10 cellular contexts compared by ENCODE assay signal in genomic region chr10:117542706-117543244, GRCh38. TPM values are rescaled to one million over a fixed set of nuclear protein-coding genes. Genes with fewer than 3 reads are reported as not detected.
DNase-seq lines count a peak whose midpoint lies in the region; ATAC-seq and TF ChIP-seq lines count a peak whose summit lies in the region.
"Had no signal": no experiment of that assay in that cellular context is flagged by ENCODE, and none has a peak within 500 bp of the region (broad histone marks: within the 10 kb centered on the region; RNA-seq: fewer than 3 reads in every experiment).

EMX2 (plus strand) TSS chr10:117542746; CDS start chr10:117543268, 522 bp downstream.

- TF ChIP-seq POLR2A in IMR-90 (IDR thresholded peaks at IDR 0.05; ENCODE audit: low read depth, low read length) (no peak), ovary (IDR thresholded peaks at IDR 0.05) (no peak)

- peaks cover 34% of the 10 kb centered on the region for H3K27me3 ChIP-seq in BJ (ENCODE audit: control insufficient read depth, insufficient read depth, low read length)
- peaks cover 93% of the 10 kb centered on the region for H3K27me3 ChIP-seq in IMR-90 (ENCODE audit: control insufficient read depth, insufficient read depth, low read length)
- peaks cover 0 to 56% of the 10 kb centered on the region in 2 donors for H3K27me3 ChIP-seq in esophagus (ENCODE audit: control insufficient read depth in 1 of 2, insufficient read depth in 2 of 2, low read length in 2 of 2)
- H3K27me3 ChIP-seq in ovary = no peaks in the 10 kb centered on the region

- H4K20me1 ChIP-seq in IMR-90 (ENCODE audit: insufficient read depth, low read length) = no peaks in the 10 kb centered on the region

- no peaks in the 10 kb centered on the region for H3K9me1 ChIP-seq in IMR-90 (ENCODE audit: insufficient read depth, low read length)

- no peak within 1 kb of the TSS for H4K5ac ChIP-seq in IMR-90 (ENCODE audit: low read depth, low read length)

- H3K4me3 ChIP-seq in BJ (ENCODE audit: low read depth, low read length) = peak within 1 kb of the TSS; percentile 54
- H3K4me3 ChIP-seq in IMR-90 (ENCODE audit: insufficient read depth, low read depth, low read length) = no peak within 1 kb of the TSS
- H3K4me3 ChIP-seq in esophagus (ENCODE audit: low read depth in 1 of 2, low read length in 2 of 2) = peak within 1 kb of the TSS; percentile 31 to 37
- peak within 1 kb of the TSS; percentile 84 for H3K4me3 ChIP-seq in ovary

- no peak within 1 kb of the TSS for H3K9ac ChIP-seq in IMR-90 (ENCODE audit: low read depth, low read length)

- H3K27ac ChIP-seq in IMR-90 (ENCODE audit: insufficient read depth, low read length) (no peak within 1 kb of the TSS), esophagus (ENCODE audit: low read depth in 2 of 2, low read length in 1 of 2) (no peak within 1 kb of the TSS), ovary (peak within 1 kb of the TSS; percentile 93 to 95)

- no peak within 1 kb of the TSS for H2BK5ac ChIP-seq in IMR-90 (ENCODE audit: low read depth, low read length, poor library complexity, severe bottlenecking)

- BruUV-seq in IMR-90 (replicated peaks; lab: Mats Ljungman, UMichigan) = no TSS peak

- H3K79me1 ChIP-seq in IMR-90 (ENCODE audit: low read depth in 1 of 2, low read length in 2 of 2) = no peaks in the 10 kb centered on the region

- TF ChIP-seq EP300 in ovary (IDR thresholded peaks at IDR 0.05) = peak; percentile 60

- H3K36me3 ChIP-seq in BJ (ENCODE audit: control insufficient read depth, insufficient read depth, low read length) = no peaks in the 10 kb centered on the region
- H3K36me3 ChIP-seq in IMR-90 (ENCODE audit: control insufficient read depth, insufficient read depth, low read length) = no peaks in the 10 kb centered on the region
- H3K36me3 ChIP-seq in esophagus (ENCODE audit: control insufficient read depth in 2 of 2, insufficient read depth in 2 of 2, low read length in 1 of 2) = no peaks in the 10 kb centered on the region
- no peaks in the 10 kb centered on the region for H3K36me3 ChIP-seq in ovary

- no peak within 1 kb of the TSS for H2AK9ac ChIP-seq in IMR-90 (replicated peaks; ENCODE audit: low read depth, low read length, poor library complexity)

- no peak within 1 kb of the TSS for H3K14ac ChIP-seq in IMR-90 (replicated peaks; ENCODE audit: low read depth, low read length)

- CTCF ChIA-PET in BJ (lab: Yijun Ruan, JAX) (interaction anchor here (0.6 to 0.8 kb wide), 2 partner anchors 22 to 119 kb away, joined by 3 to 4 read pairs; no protein-coding TSS in a partner anchor), IMR-90 (lab: Yijun Ruan, JAX) (no interaction called here)

- H4K91ac ChIP-seq in IMR-90 (ENCODE audit: insufficient read depth, low read depth, low read length) = no peak within 1 kb of the TSS

- POLR2A ChIA-PET in BJ (lab: Charles Lee) (no interaction called here), IMR-90 (lab: Charles Lee; ENCODE audit: unreplicated experiment) (no interaction called here)

- TF ChIP-seq RAD21 in IMR-90 (IDR thresholded peaks at IDR 0.05; ENCODE audit: low read length) = no peak

- H2AFZ ChIP-seq in IMR-90 (replicated peaks; ENCODE audit: low read length, poor library complexity) = peak within 1 kb of the TSS; percentile 70

- H3K23ac ChIP-seq in IMR-90 (ENCODE audit: low read depth, low read length) = no peak within 1 kb of the TSS

- no peak within 1 kb of the TSS for H3K4ac ChIP-seq in IMR-90 (ENCODE audit: low read depth, low read length)

- no peak within 1 kb of the TSS for H2BK120ac ChIP-seq in IMR-90 (ENCODE audit: low read depth, low read length)

- H2BK20ac ChIP-seq in IMR-90 (ENCODE audit: low read depth, low read length) = no peak within 1 kb of the TSS

- TF ChIP-seq CTCF in BJ (IDR thresholded peaks at IDR 0.05; ENCODE audit: insufficient read depth, low read depth, low read length) = no peak
- TF ChIP-seq CTCF in IMR-90 (conservative IDR thresholded peaks at IDR 0.05; ENCODE audit: low read depth, low read length) = no peak
- no peak for TF ChIP-seq CTCF in ovary (IDR thresholded peaks at IDR 0.05)

- in situ Hi-C loops in IMR-90 (cut with MboI; ENCODE audit: low sequenced_read_pairs) = loop anchor here (5.0 kb wide), 1 partner anchor 700 kb away; no protein-coding TSS in a partner anchor

- H3K9me3 ChIP-seq in IMR-90 (ENCODE audit: control insufficient read depth, insufficient read depth, low read length) (peaks cover 5% of the 10 kb centered on the region; the same call in 1 of the 2 replicates), esophagus (ENCODE audit: control insufficient read depth in 2 of 2, insufficient read depth in 1 of 2, low read depth in 1 of 2, low read length in 1 of 2) (peaks cover 0 to 2% of the 10 kb centered on the region in 2 donors), ovary (no peaks in the 10 kb centered on the region)

- H3K56ac ChIP-seq in IMR-90 (ENCODE audit: extremely low read depth, insufficient read depth, low read length) = no peak within 1 kb of the TSS

- no peak within 1 kb of the TSS for H4K8ac ChIP-seq in IMR-90 (ENCODE audit: low read depth in 2 of 2, low read length in 2 of 2)

- DNase-seq in BJ (ENCODE audit: low read depth) (no peak), IMR-90 (no peak), ovary (peak in 1 of 5 donors; percentile 51), MV-4-11 (lab: John Stamatoyannopoulos, UW) (no peak), inferior parietal cortex (ENCODE audit: extremely low spot score) (no peak)
- no peak for DNase-seq in activated naive CD4-positive, alpha-beta T cell treated with Interleukin-2 at 50 U/mL for 16 hours
- DNase-seq: foreskin melanocyte had no signal

- H3K18ac ChIP-seq in IMR-90 (ENCODE audit: low read depth, low read length) = no peak within 1 kb of the TSS

- H2AK5ac ChIP-seq in IMR-90 (ENCODE audit: low read depth, low read length) = no peak within 1 kb of the TSS

- WGBS in IMR-90 (ENCODE audit: extremely low coverage in 2 of 2, insufficient read length in 1 of 2), 2 experiments = no CpG with 5 or more reads among the region's 27 CpGs
- WGBS in esophagus, 2 donors = 8 to 16% methylated on average over 25 to 27 of the region's 27 CpGs
- 1 to 2% (median 1%) methylated on average over 27 of the region's 27 CpGs for WGBS in ovary, 3 donors

- ATAC-seq in IMR-90 (ENCODE audit: low read depth) = no peak
- ATAC-seq in HG03045 (IDR thresholded peaks at IDR 0.05; ENCODE audit: unreplicated experiment) = no peak

- H3K4me2 ChIP-seq in IMR-90 (ENCODE audit: low read depth, low read length) = peak within 1 kb of the TSS; percentile 88

- H3K4me1 ChIP-seq in IMR-90 (ENCODE audit: control insufficient read depth, insufficient read depth, low read length) (peaks cover 2% of the 10 kb centered on the region; the same call in 1 of the 2 replicates), esophagus (ENCODE audit: control insufficient read depth in 2 of 2, insufficient read depth in 2 of 2, low read length in 1 of 2) (peaks cover 12 to 14% of the 10 kb centered on the region in 2 donors), ovary (ENCODE audit: insufficient read depth) (peaks cover 7% of the 10 kb centered on the region)

- no peak within 1 kb of the TSS for H2BK15ac ChIP-seq in IMR-90 (ENCODE audit: low read depth, low read length)

- dilution Hi-C loops in IMR-90 (cut with HindIII; ENCODE audit: low sequenced_read_pairs, unreplicated experiment) = no loop called here

- intact Hi-C loops in IMR-90 (cut with micrococcal nuclease) = no loop called here
- intact Hi-C loops in ovary (cut with DNase I) = loop anchor here in 1 of 4 donors (5.0 to 10.0 kb wide), 2 partner anchors 202 to 505 kb away; partner anchors contain the start of gene RAB11FIP2

TF ChIP-seq in IMR-90, 13 proteins besides CTCF, POLR2A, EP300 and RAD21:
- no peak for TF ChIP-seq CHD1 (IDR thresholded peaks at IDR 0.05; ENCODE audit: low read depth, low read length)
- TF ChIP-seq MAFK (IDR thresholded peaks at IDR 0.05; ENCODE audit: low read depth, low read length) = no peak
- no peak for TF ChIP-seq USF2 (IDR thresholded peaks at IDR 0.05; ENCODE audit: low read depth, low read length)
- TF ChIP-seq NFE2L2 (IDR thresholded peaks at IDR 0.05; ENCODE audit: low read depth, low read length) = no peak
- no peak for TF ChIP-seq MAZ (IDR thresholded peaks at IDR 0.05; ENCODE audit: borderline replicate concordance, low read depth, low read length)
- TF ChIP-seq CEBPB (IDR thresholded peaks at IDR 0.05; ENCODE audit: low read depth, low read length) = no peak
- TF ChIP-seq, protein P1, sequence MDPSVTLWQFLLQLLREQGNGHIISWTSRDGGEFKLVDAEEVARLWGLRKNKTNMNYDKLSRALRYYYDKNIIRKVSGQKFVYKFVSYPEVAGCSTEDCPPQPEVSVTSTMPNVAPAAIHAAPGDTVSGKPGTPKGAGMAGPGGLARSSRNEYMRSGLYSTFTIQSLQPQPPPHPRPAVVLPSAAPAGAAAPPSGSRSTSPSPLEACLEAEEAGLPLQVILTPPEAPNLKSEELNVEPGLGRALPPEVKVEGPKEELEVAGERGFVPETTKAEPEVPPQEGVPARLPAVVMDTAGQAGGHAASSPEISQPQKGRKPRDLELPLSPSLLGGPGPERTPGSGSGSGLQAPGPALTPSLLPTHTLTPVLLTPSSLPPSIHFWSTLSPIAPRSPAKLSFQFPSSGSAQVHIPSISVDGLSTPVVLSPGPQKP (IDR thresholded peaks at IDR 0.05; ENCODE audit: borderline replicate concordance, low read depth, low read length) = no peak
- no peak for TF ChIP-seq BHLHE40 (IDR thresholded peaks at IDR 0.05; ENCODE audit: low read depth, low read length)
- TF ChIP-seq RFX5 (IDR thresholded peaks at IDR 0.05; ENCODE audit: low read depth, low read length) = no peak

RNA-seq across cellular contexts. Expression of gene EMX2, which starts in this region (rescaled TPM):
- polyA plus RNA-seq in BJ (2011; rRNA removed) (0.31 and 0.51 TPM in 2 replicates), IMR-90 (2012; rRNA removed) (not detected in 2 replicates), esophagus (under 1 TPM; 0.10 to 0.15 TPM), ovary (10 to 100 TPM; 14.4 to 62.1 TPM)
- polyA minus RNA-seq in BJ (2011; rRNA and poly(A)+ RNA removed) = 0.38 TPM in 1 of 2 replicates, not detected in the other
- total RNA-seq in IMR-90 (2012; rRNA removed) (not detected in 2 replicates), ovary (10 to 100 TPM in 5 of 7 donors, 1 to 10 TPM in 2; 7.3 to 25.5 (median 12.2) TPM)
- not detected in 2 replicates for polyA plus RNA-seq in IMR-90 (2012; cell fraction: cytosol; rRNA removed)
- not detected in 2 replicates for polyA plus RNA-seq in IMR-90 (2012; cell fraction: nucleus; rRNA removed; ENCODE audit: low replicate concordance)
- total RNA-seq: activated CD8-positive, alpha-beta memory T cell treated with anti-CD3 and anti-CD28 coated beads for 36 hours had no signal

Comparison
In these comparisons a context has a peak if more than half of its experiments do, and no peak if none do; other contexts are left out.
1. RNA of gene EMX2 (polyA plus RNA-seq): 14.4 to 62.1 TPM in ovary; 0.31 to 0.51 TPM in BJ, 0.10 to 0.15 TPM in esophagus and not detected in IMR-90; every median in the first group is over 10 times any median in the second.
2. H3K27ac ChIP-seq: peak in ovary (2 of 2); none in IMR-90 (single experiment) and esophagus (0 of 2).